ENCODE assay signal across 1 cellular context in genomic region chr10:59362184-59362966, GRCh38.
A peak's percentile ranks its signal among the peaks of the same experiment; 100 is the strongest.
TF ChIP-seq lines count a peak whose summit lies in the region.

Gene FAM13C, minus strand, starts transcription at chr10:59362549. Its CDS starts 89 bp downstream, at chr10:59362460.

TF ChIP-seq in HEK293, 187 proteins besides CTCF, POLR2A, EP300 and RAD21 (continued from another document and continues in another):
- TF ChIP-seq HOXD13 (CRISPR knock-in tag; IDR thresholded peaks at IDR 0.05; ENCODE audit: borderline replicate concordance) (no peak), ZNF561 (tag by site-specific recombination; IDR thresholded peaks at IDR 0.05; ENCODE audit: borderline replicate concordance) (peak; percentile 78; the same call in 1 of the 2 replicates), ZNF501 (tag by site-specific recombination; IDR thresholded peaks at IDR 0.05) (peak; percentile 67), PRDM2 (tag by site-specific recombination; IDR thresholded peaks at IDR 0.05; ENCODE audit: borderline replicate concordance) (no peak), ZNF2 (tag by site-specific recombination; IDR thresholded peaks at IDR 0.05) (0 out of 2 replicates have a peak, but pooled peaks have one; percentile 40), PRDM10 (tag by site-specific recombination; IDR thresholded peaks at IDR 0.05) (peak; percentile 93), KLF9 (tag by site-specific recombination; IDR thresholded peaks at IDR 0.05; ENCODE audit: low read depth) (peak; percentile 59), ZFP69B (tag by site-specific recombination; IDR thresholded peaks at IDR 0.05) (peak; percentile 90), GLIS2 (tag by site-specific recombination; IDR thresholded peaks at IDR 0.05) (peak; percentile 90), ZNF121 (tag by site-specific recombination; IDR thresholded peaks at IDR 0.05) (no peak), PRDM6 (tag by site-specific recombination; IDR thresholded peaks at IDR 0.05) (no peak), KLF17 (tag by site-specific recombination; IDR thresholded peaks at IDR 0.05) (peak; percentile 27; the same call in 1 of the 2 replicates), ZNF449 (tag by site-specific recombination; IDR thresholded peaks at IDR 0.05) (peak; percentile 77), ZNF76 (tag by site-specific recombination; IDR thresholded peaks at IDR 0.05; ENCODE audit: borderline replicate concordance, low read depth) (0 out of 2 replicates have a peak, but pooled peaks have one; percentile 39), ZBTB17 (tag by site-specific recombination; IDR thresholded peaks at IDR 0.05) (peak; percentile 32), PATZ1 (tag by site-specific recombination; IDR thresholded peaks at IDR 0.05) (peak; percentile 80), HOXC10 (CRISPR knock-in tag; IDR thresholded peaks at IDR 0.05) (no peak), ZBTB11 (tag by site-specific recombination; conservative IDR thresholded peaks at IDR 0.05; ENCODE audit: low read depth) (peak; percentile 68), ZNF560 (tag by site-specific recombination; IDR thresholded peaks at IDR 0.05; ENCODE audit: borderline replicate concordance) (no peak), GLIS1 (tag by site-specific recombination; IDR thresholded peaks at IDR 0.05) (peak; percentile 81), ZNF394 (tag by site-specific recombination; IDR thresholded peaks at IDR 0.05; ENCODE audit: borderline replicate concordance) (peak; percentile 33; the same call in 1 of the 2 replicates), SP7 (tag by site-specific recombination; IDR thresholded peaks at IDR 0.05) (0 out of 2 replicates have a peak, but pooled peaks have one; percentile 22), ZXDB (tag by site-specific recombination; IDR thresholded peaks at IDR 0.05) (peak; percentile 95), ZNF114 (tag by site-specific recombination; IDR thresholded peaks at IDR 0.05) (no peak), ZSCAN30 (tag by site-specific recombination; IDR thresholded peaks at IDR 0.05) (peak; percentile 89), REST (tag by site-specific recombination; IDR thresholded peaks at IDR 0.05) (peak; percentile 26; the same call in 1 of the 2 replicates), ZIC2 (tag by site-specific recombination; IDR thresholded peaks at IDR 0.05) (peak; percentile 90), ZBTB8A (tag by site-specific recombination; IDR thresholded peaks at IDR 0.05) (peak; percentile 87), ZNF292 (tag by site-specific recombination; IDR thresholded peaks at IDR 0.05; ENCODE audit: borderline replicate concordance, low read depth) (no peak), ZNF596 (tag by site-specific recombination; IDR thresholded peaks at IDR 0.05) (peak; percentile 81), ZBTB1 (tag by site-specific recombination; IDR thresholded peaks at IDR 0.05) (no peak), IKZF3 (tag by site-specific recombination; IDR thresholded peaks at IDR 0.05) (peak; percentile 26; the same call in 1 of the 2 replicates)
